ENCODE assay signal across 8 cellular contexts in genomic region chr14:61663312-61663974, GRCh38. TPM values are rescaled to one million over a fixed set of nuclear protein-coding genes. Genes with fewer than 3 reads are reported as not detected.
DNase-seq lines count a peak whose midpoint lies in the region; ATAC-seq and TF ChIP-seq lines count a peak whose summit lies in the region.

No MANE protein-coding gene starts in this region.

- TF ChIP-seq CTCF in GM13976 (IDR thresholded peaks at IDR 0.05; ENCODE audit: borderline replicate concordance, control extremely low read depth, extremely low read depth, insufficient read depth, missing control alignments) (no peak), osteocyte (IDR thresholded peaks at IDR 0.05) (no peak), SK-N-SH (IDR thresholded peaks at IDR 0.05) (no peak)

- no peak overlapping the region for H3K27ac ChIP-seq in SK-N-SH (ENCODE audit: low read depth in 2 of 2, low read length in 1 of 2)

- no peaks in the 10 kb centered on the region for H3K27me3 ChIP-seq in SK-N-SH (ENCODE audit: insufficient read depth)

- ATAC-seq in HG03039 (IDR thresholded peaks at IDR 0.05; ENCODE audit: unreplicated experiment), result no peak

- H3K36me3 ChIP-seq in SK-N-SH (replicated peaks in 1 of 2; ENCODE audit: control insufficient read depth in 1 of 2, insufficient read depth in 2 of 2, low read length in 1 of 2), result no peaks in the 10 kb centered on the region

- no peak for TF ChIP-seq RAD21 in SK-N-SH (IDR thresholded peaks at IDR 0.05; ENCODE audit: low read length)

- H3K4me3 Mint-ChIP-seq in activated CD4-positive, alpha-beta memory T cell treated with anti-CD3 and anti-CD28 coated beads for 36 hours, result peak overlapping the region; percentile 60
- no peak overlapping the region for H3K4me3 Mint-ChIP-seq in osteocyte (ENCODE audit: unreplicated experiment)

- TF ChIP-seq EP300 in SK-N-SH (IDR thresholded peaks at IDR 0.05; ENCODE audit: borderline replicate concordance in 1 of 2, low read depth in 1 of 2, low read length in 1 of 2), result no peak

- no peaks in the 10 kb centered on the region for H3K9me2 ChIP-seq in SK-N-SH

- H3K4me1 ChIP-seq in SK-N-SH (ENCODE audit: control insufficient read depth in 1 of 2, insufficient read depth in 2 of 2, low read depth in 1 of 2, low read length in 1 of 2), result peaks cover 5 to 12% of the 10 kb centered on the region in 2 experiments; a peak in 1 of 4 replicates

- POLR2A ChIA-PET in activated CD4-positive, alpha-beta memory T cell treated with anti-CD3 and anti-CD28 coated beads for 36 hours (lab: Charles Lee), result interaction anchor here (0.7 to 4.5 kb wide), 9 partner anchors 28 to 186 kb away, joined by 3 to 40 read pairs (median 4); partner anchors contain the start of gene HIF1A
- POLR2A ChIA-PET in SK-N-SH (lab: Yijun Ruan, JAX), result no interaction called here

- H3K9ac ChIP-seq in SK-N-SH, result no peak overlapping the region

- peak overlapping the region; percentile 98 for H3K27ac Mint-ChIP-seq in activated CD4-positive, alpha-beta memory T cell treated with anti-CD3 and anti-CD28 coated beads for 36 hours
- H3K27ac Mint-ChIP-seq in osteocyte (ENCODE audit: unreplicated experiment), result peak overlapping the region; percentile 89

- intact Hi-C loops in activated CD4-positive, alpha-beta memory T cell treated with anti-CD3 and anti-CD28 coated beads for 36 hours (cut with micrococcal nuclease), result loop anchor here (5.0 kb wide), 2 partner anchors 276 to 321 kb away; no protein-coding TSS in a partner anchor

- peaks cover 66% of the 10 kb centered on the region for H3K4me1 Mint-ChIP-seq in activated CD4-positive, alpha-beta memory T cell treated with anti-CD3 and anti-CD28 coated beads for 36 hours (ENCODE audit: low read depth)
- peaks cover 44% of the 10 kb centered on the region for H3K4me1 Mint-ChIP-seq in osteocyte (ENCODE audit: unreplicated experiment)

- H4K20me1 ChIP-seq in SK-N-SH (ENCODE audit: insufficient read depth), result no peaks in the 10 kb centered on the region

- no peaks in the 10 kb centered on the region for H3K79me2 ChIP-seq in SK-N-SH (ENCODE audit: insufficient read depth)

- no peak overlapping the region for H3K4me2 ChIP-seq in SK-N-SH

- peaks cover 14% of the 10 kb centered on the region for H3F3A ChIP-seq in SK-N-SH (replicated peaks; ENCODE audit: insufficient read depth)

- H3K9me3 ChIP-seq in SK-N-SH, result no peaks in the 10 kb centered on the region

- no peaks in the 10 kb centered on the region for H3K36me3 Mint-ChIP-seq in activated CD4-positive, alpha-beta memory T cell treated with anti-CD3 and anti-CD28 coated beads for 36 hours
- H3K36me3 Mint-ChIP-seq in osteocyte (ENCODE audit: unreplicated experiment), result no peaks in the 10 kb centered on the region

- in situ Hi-C loops in GM13976 (cut with MboI; ENCODE audit: low sequenced_read_pairs, unreplicated experiment), result no loop called here

- H3K9me3 Mint-ChIP-seq in activated CD4-positive, alpha-beta memory T cell treated with anti-CD3 and anti-CD28 coated beads for 36 hours, result no peaks in the 10 kb centered on the region
- no peaks in the 10 kb centered on the region for H3K9me3 Mint-ChIP-seq in osteocyte (ENCODE audit: unreplicated experiment)

- no peaks in the 10 kb centered on the region for H3K27me3 Mint-ChIP-seq in activated CD4-positive, alpha-beta memory T cell treated with anti-CD3 and anti-CD28 coated beads for 36 hours
- H3K27me3 Mint-ChIP-seq in osteocyte (ENCODE audit: unreplicated experiment), result no peaks in the 10 kb centered on the region

- 85% methylated on average over 7 of the region's 7 CpGs for WGBS in SK-N-SH (ENCODE audit: low lambda C conversion rate)

- H3K4me3 ChIP-seq in SK-N-SH (ENCODE audit: low read depth in 2 of 2, low read length in 1 of 2), result no peak overlapping the region

- no peak overlapping the region for H2AFZ ChIP-seq in SK-N-SH (ENCODE audit: low read depth)

- peak; percentile 34 for DNase-seq in GM13976 (ENCODE audit: low spot score)
- peak; percentile 49 for DNase-seq in KG1 (lab: John Stamatoyannopoulos, UW)
- DNase-seq in activated CD4-positive, alpha-beta memory T cell treated with anti-CD3 and anti-CD28 coated beads for 36 hours, result no peak
- no peak for DNase-seq in osteocyte (ENCODE audit: extremely low spot score, unreplicated experiment)
- DNase-seq in NCI-H524 (lab: John Stamatoyannopoulos, UW), result no peak
- no peak for DNase-seq in GM19240 (ENCODE audit: insufficient read length, low spot score)
- DNase-seq in SK-N-SH, result no peak

- CTCF ChIA-PET in activated CD4-positive, alpha-beta memory T cell treated with anti-CD3 and anti-CD28 coated beads for 36 hours (lab: Charles Lee), result interaction anchor here (0.7 to 2.2 kb wide), 5 partner anchors 32 to 151 kb away, joined by 3 to 6 read pairs (median 3); partner anchors contain the start of gene HIF1A
- CTCF ChIA-PET in SK-N-SH (lab: Yijun Ruan, JAX), result interaction anchor here (1.3 kb wide), 1 partner anchor 175 kb away, joined by 4 read pairs; no protein-coding TSS in a partner anchor

TF ChIP-seq in SK-N-SH, 30 proteins besides CTCF, POLR2A, EP300 and RAD21:
- no peak for TF ChIP-seq TEAD4 (IDR thresholded peaks at IDR 0.05; ENCODE audit: borderline replicate concordance, insufficient read depth)
- no peak for TF ChIP-seq TCF12 (IDR thresholded peaks at IDR 0.05)
- TF ChIP-seq YY1 (IDR thresholded peaks at IDR 0.05; ENCODE audit: low read depth), result no peak
- no peak for TF ChIP-seq GATA2 (CRISPR knock-in tag; IDR thresholded peaks at IDR 0.05)

RNA-seq across cellular contexts. Expression of gene HIF1A, which starts 31.9 kb away (rescaled TPM):
- total RNA-seq in activated CD4-positive, alpha-beta memory T cell treated with anti-CD3 and anti-CD28 coated beads for 36 hours, result 100 to 1,000 TPM; 283 to 287 TPM
- 326 and 332 TPM in 2 replicates for total RNA-seq in osteocyte
- 18.9 and 20.8 TPM in 2 replicates for polyA plus RNA-seq in SK-N-SH (2012; rRNA removed)
- polyA plus RNA-seq in SK-N-SH (2012; cell fraction: cytosol; rRNA removed), result 27.2 and 37.6 TPM in 2 replicates
- 23.5 and 50.4 TPM in 2 replicates for polyA plus RNA-seq in SK-N-SH (2012; cell fraction: nucleus; rRNA removed)

Comparison
In these comparisons a context has a peak if more than half of its experiments do, and no peak if none do; other contexts are left out.
1. DNase-seq: peak in GM13976 (single experiment) and KG1 (single experiment); none in activated CD4-positive, alpha-beta memory T cell treated with anti-CD3 and anti-CD28 coated beads for 36 hours (single experiment), osteocyte (single experiment), NCI-H524 (0 of 2), GM19240 (single experiment) and SK-N-SH (single experiment).